1 cellular context compared by ENCODE assay signal in genomic region chr20:3177746-3178477, GRCh38.
TF ChIP-seq lines count a peak whose summit lies in the region.

No MANE protein-coding gene starts in this region.

TF ChIP-seq in HepG2, 621 proteins besides CTCF, POLR2A, EP300 and RAD21:
- TF ChIP-seq ZNF770 (CRISPR knock-in tag; IDR thresholded peaks at IDR 0.05): peak; percentile 51; the same call in 1 of the 2 replicates
- 0 out of 2 replicates have a peak, but pooled peaks have one; percentile 12 for TF ChIP-seq ZC3H13 (CRISPR knock-in tag; IDR thresholded peaks at IDR 0.05)
- TF ChIP-seq ZNF263 (CRISPR knock-in tag; IDR thresholded peaks at IDR 0.05): peak; percentile 58; the same call in 1 of the 2 replicates
- TF ChIP-seq ZNF607 (CRISPR knock-in tag; IDR thresholded peaks at IDR 0.05; ENCODE audit: borderline replicate concordance): no peak
- no peak for TF ChIP-seq NR1H2 (CRISPR knock-in tag; IDR thresholded peaks at IDR 0.05; ENCODE audit: borderline replicate concordance, low read depth)
- no peak for TF ChIP-seq MEIS1 (CRISPR knock-in tag; IDR thresholded peaks at IDR 0.05; ENCODE audit: borderline replicate concordance)
- no peak for TF ChIP-seq CENPT (CRISPR knock-in tag; IDR thresholded peaks at IDR 0.05; ENCODE audit: low read depth)
- TF ChIP-seq ZNF205 (CRISPR knock-in tag; IDR thresholded peaks at IDR 0.05): no peak
- TF ChIP-seq ZNF501 (CRISPR knock-in tag; IDR thresholded peaks at IDR 0.05): peak; percentile 54; the same call in 1 of the 2 replicates
- no peak for TF ChIP-seq ZFP36L2 (CRISPR knock-in tag; IDR thresholded peaks at IDR 0.05)
- TF ChIP-seq IKZF5 (CRISPR knock-in tag; IDR thresholded peaks at IDR 0.05): 0 out of 2 replicates have a peak, but pooled peaks have one; percentile 23
- TF ChIP-seq RARA (CRISPR knock-in tag; IDR thresholded peaks at IDR 0.05): no peak
- no peak for TF ChIP-seq PRMT3 (CRISPR knock-in tag; IDR thresholded peaks at IDR 0.05; ENCODE audit: borderline replicate concordance, low read depth)
- TF ChIP-seq ARID3A (IDR thresholded peaks at IDR 0.05; ENCODE audit: low read depth, low read length): no peak
- no peak for TF ChIP-seq ZFP41 (CRISPR knock-in tag; IDR thresholded peaks at IDR 0.05; ENCODE audit: borderline replicate concordance)
- TF ChIP-seq IRF2 (CRISPR knock-in tag; IDR thresholded peaks at IDR 0.05): no peak
- TF ChIP-seq RBM22 (optimal IDR thresholded peaks at IDR 0.05; ENCODE audit: low read length): peak; percentile 21
- TF ChIP-seq AKAP8 (CRISPR knock-in tag; IDR thresholded peaks at IDR 0.05): 0 out of 2 replicates have a peak, but pooled peaks have one; percentile 19
- no peak for TF ChIP-seq BCL6 (CRISPR knock-in tag; IDR thresholded peaks at IDR 0.05)
- TF ChIP-seq KLF6 (CRISPR knock-in tag; IDR thresholded peaks at IDR 0.05): no peak
- no peak for TF ChIP-seq GMEB2 (CRISPR knock-in tag; IDR thresholded peaks at IDR 0.05; ENCODE audit: low read depth)
- no peak for TF ChIP-seq TCF12 (IDR thresholded peaks at IDR 0.05)
- no peak for TF ChIP-seq TCF12 (CRISPR knock-in tag; IDR thresholded peaks at IDR 0.05)
- TF ChIP-seq GATA4 (IDR thresholded peaks at IDR 0.05; ENCODE audit: borderline replicate concordance, low read depth): no peak
- TF ChIP-seq POLR2AphosphoS5 (IDR thresholded peaks at IDR 0.05; ENCODE audit: low read depth, low read length): peak; percentile 43
- 0 out of 2 replicates have a peak, but pooled peaks have one; percentile 27 for TF ChIP-seq SAFB2 (CRISPR knock-in tag; IDR thresholded peaks at IDR 0.05; ENCODE audit: borderline replicate concordance, low read depth)
- no peak for TF ChIP-seq ZSCAN21 (CRISPR knock-in tag; IDR thresholded peaks at IDR 0.05; ENCODE audit: borderline replicate concordance)
- no peak for TF ChIP-seq TIGD3 (CRISPR knock-in tag; IDR thresholded peaks at IDR 0.05; ENCODE audit: borderline replicate concordance)
- no peak for TF ChIP-seq REL (CRISPR knock-in tag; conservative IDR thresholded peaks at IDR 0.05)
- TF ChIP-seq ZNF777 (CRISPR knock-in tag; IDR thresholded peaks at IDR 0.05): no peak
TF ChIP-seq in HepG2: peak in this region for 9.
